Comparison of ENCODE assay signal across 19 cellular contexts in genomic region chr7:156017431-156017830, GRCh38.
"Had no signal": no experiment of that assay in that cellular context is flagged by ENCODE, and none has a peak within 500 bp of the region (broad histone marks: within the 10 kb centered on the region; RNA-seq: fewer than 3 reads in every experiment).

No MANE protein-coding gene starts in this region.

- H3K4me1 ChIP-seq: foreskin keratinocyte, right atrium auricular region, sigmoid colon had no signal

- H3K36me3 Mint-ChIP-seq: stimulated activated naive B cell treated with anti-CD40 and anti-IgM and Interleukin-4, amounts not matched to agents 10 μg/mL and 1 μg/mL and 100 μg/mL, for 72 hours had no signal

- DNase-seq: erythroblast; foreskin keratinocyte; immature natural killer cell; kidney; left cardiac atrium; mammary epithelial cell; naive thymus-derived CD8-positive, alpha-beta T cell; sigmoid colon; stimulated activated CD4-positive, alpha-beta T cell treated with anti-CD3 and anti-CD28 coated beads, Interleukin-2, amount 100 ng/mL, for 24 hours; stimulated activated CD4-positive, alpha-beta T cell treated with anti-CD3 and anti-CD28 coated beads, Interleukin-4, amount 100 ng/mL, for 4 hours; stimulated activated naive B cell treated with anti-CD40 and anti-IgM and Interleukin-4, amounts not matched to agents 10 μg/mL and 1 μg/mL and 100 μg/mL, for 72 hours; stimulated activated naive CD8-positive, alpha-beta T cell treated with anti-CD3 and anti-CD28 coated beads, Interleukin-15, amount 100 ng/mL, for 72 hours; substantia nigra; trophoblast cell had no signal

- H3K4me3 ChIP-seq: mucosa of descending colon, right atrium auricular region, sigmoid colon, skin epidermis had no signal

- H3K27me3 Mint-ChIP-seq: dendritic cell treated with granulocyte-macrophage colony-stimulating factor and Interleukin-4, amounts not matched to agents 40 ng/mL and 50 ng/mL, for 4 days; stimulated activated naive CD8-positive, alpha-beta T cell treated with anti-CD3 and anti-CD28 coated beads, Interleukin-15, amount 100 ng/mL, for 72 hours had no signal

- H3K9me3 Mint-ChIP-seq: dendritic cell treated with granulocyte-macrophage colony-stimulating factor and Interleukin-4, amounts not matched to agents 40 ng/mL and 50 ng/mL, for 4 days had no signal

- H3K4me3 Mint-ChIP-seq: dendritic cell treated with granulocyte-macrophage colony-stimulating factor and Interleukin-4, amounts not matched to agents 40 ng/mL and 50 ng/mL, for 4 days; immature natural killer cell; naive thymus-derived CD8-positive, alpha-beta T cell; stimulated activated naive B cell treated with anti-CD40 and anti-IgM and Interleukin-4, amounts not matched to agents 10 μg/mL and 1 μg/mL and 100 μg/mL, for 72 hours; stimulated activated naive CD8-positive, alpha-beta T cell treated with anti-CD3 and anti-CD28 coated beads, Interleukin-15, amount 100 ng/mL, for 72 hours had no signal

- H3K36me3 ChIP-seq: neutrophil, right atrium auricular region, sigmoid colon had no signal

- H3K4me1 Mint-ChIP-seq: immature natural killer cell; stimulated activated naive B cell treated with anti-CD40 and anti-IgM and Interleukin-4, amounts not matched to agents 10 μg/mL and 1 μg/mL and 100 μg/mL, for 72 hours had no signal

- H3K9me3 ChIP-seq: mucosa of descending colon had no signal

- H3K27me3 ChIP-seq: foreskin keratinocyte, neutrophil, right atrium auricular region, sigmoid colon had no signal

- H3K27ac Mint-ChIP-seq: dendritic cell treated with granulocyte-macrophage colony-stimulating factor and Interleukin-4, amounts not matched to agents 40 ng/mL and 50 ng/mL, for 4 days; immature natural killer cell; stimulated activated naive B cell treated with anti-CD40 and anti-IgM and Interleukin-4, amounts not matched to agents 10 μg/mL and 1 μg/mL and 100 μg/mL, for 72 hours; stimulated activated naive CD8-positive, alpha-beta T cell treated with anti-CD3 and anti-CD28 coated beads, Interleukin-15, amount 100 ng/mL, for 72 hours had no signal

- H3K27ac ChIP-seq: foreskin keratinocyte, neutrophil, right atrium auricular region, sigmoid colon, skin epidermis had no signal
